In the genomic region with DNA sequence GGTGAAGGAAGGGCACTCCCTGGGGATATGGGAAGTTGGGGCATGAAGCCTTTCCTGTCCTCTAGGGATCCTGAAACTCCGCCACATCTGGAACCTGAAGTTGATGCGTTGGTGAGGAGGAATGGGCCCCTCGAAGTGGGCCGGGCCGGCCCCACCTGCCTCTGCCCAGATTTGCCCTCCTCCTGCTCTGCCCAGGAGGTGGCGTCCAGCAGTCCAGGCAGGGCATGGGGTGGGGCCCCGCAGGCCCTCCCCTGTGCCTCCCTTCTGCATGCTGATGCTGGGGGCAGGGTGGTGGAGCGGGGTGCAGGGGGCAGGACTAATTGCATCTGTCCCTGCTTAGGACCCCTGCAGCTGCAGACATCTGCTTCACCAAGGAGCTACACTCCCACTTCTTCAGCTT, we compare ENCODE assay signal across 12 cellular contexts. TPM values are rescaled to one million over a fixed set of nuclear protein-coding genes. Genes with fewer than 3 reads are reported as not detected.
DNase-seq lines count a peak whose midpoint lies in the region; ATAC-seq and TF ChIP-seq lines count a peak whose summit lies in the region.
"Had no signal": no experiment of that assay in that cellular context is flagged by ENCODE, and none has a peak within 500 bp of the region (broad histone marks: within the 10 kb centered on the region; RNA-seq: fewer than 3 reads in every experiment).

No MANE protein-coding gene starts in this region.

- H3K27me3 Mint-ChIP-seq in activated CD8-positive, alpha-beta memory T cell treated with anti-CD3 and anti-CD28 coated beads, Interleukin-2, amount 10 ng/mL, durations not matched to agents 7 days and 5 days: no peaks in the 10 kb centered on the region
- H3K27me3 Mint-ChIP-seq in activated naive CD8-positive, alpha-beta T cell treated with anti-CD3 and anti-CD28 coated beads for 36 hours: no peaks in the 10 kb centered on the region

- peaks cover 4% of the 10 kb centered on the region for H3K79me2 ChIP-seq in Karpas-422 (ENCODE audit: low read length)

- DNase-seq in activated CD8-positive, alpha-beta memory T cell treated with anti-CD3 and anti-CD28 coated beads, Interleukin-2, amount 10 ng/mL, durations not matched to agents 7 days and 5 days: no peak
- no peak for DNase-seq in activated CD8-positive, alpha-beta memory T cell treated with anti-CD3 and anti-CD28 coated beads for 24 hours
- no peak for DNase-seq in Karpas-422
- no peak for DNase-seq in activated naive CD8-positive, alpha-beta T cell treated with anti-CD3 and anti-CD28 coated beads for 36 hours
- no peak for DNase-seq in effector memory CD4-positive, alpha-beta T cell
- DNase-seq in UCSD-AML1 (lab: John Stamatoyannopoulos, UW; ENCODE audit: unreplicated experiment): no peak
- DNase-seq: DMS79, NCI-H2171 treated with DMSO at 0.1 percent for 48 hours, ovary had no signal

- peak overlapping the region; percentile 89; the same call in 1 of the 2 replicates for H3K9ac ChIP-seq in Karpas-422 (ENCODE audit: low read length)

- peaks cover 14% of the 10 kb centered on the region for H3K4me1 Mint-ChIP-seq in activated CD8-positive, alpha-beta memory T cell treated with anti-CD3 and anti-CD28 coated beads, Interleukin-2, amount 10 ng/mL, durations not matched to agents 7 days and 5 days
- H3K4me1 Mint-ChIP-seq in activated naive CD8-positive, alpha-beta T cell treated with anti-CD3 and anti-CD28 coated beads for 36 hours: peaks cover 6% of the 10 kb centered on the region

- peak overlapping the region; percentile 91 for H3K4me2 ChIP-seq in Karpas-422 (ENCODE audit: low read depth, low read length, poor library complexity, severe bottlenecking)

- H3K27ac Mint-ChIP-seq in activated CD8-positive, alpha-beta memory T cell treated with anti-CD3 and anti-CD28 coated beads, Interleukin-2, amount 10 ng/mL, durations not matched to agents 7 days and 5 days: peak overlapping the region; percentile 89
- peak overlapping the region; percentile 70 for H3K27ac Mint-ChIP-seq in activated naive CD8-positive, alpha-beta T cell treated with anti-CD3 and anti-CD28 coated beads for 36 hours

- H3K9me3 ChIP-seq in Karpas-422 (ENCODE audit: low read length) (no peaks in the 10 kb centered on the region), neutrophil (no peaks in the 10 kb centered on the region)
- no peaks in the 10 kb centered on the region for H3K9me3 ChIP-seq in effector memory CD4-positive, alpha-beta T cell (ENCODE audit: control insufficient read depth, low read length)
- H3K9me3 ChIP-seq: colonic mucosa, ovary had no signal

- peaks cover 11% of the 10 kb centered on the region for H3K4me1 ChIP-seq in Karpas-422 (ENCODE audit: low read length)
- H3K4me1 ChIP-seq in neutrophil (ENCODE audit: control insufficient read depth in 1 of 2, insufficient read depth in 1 of 2, low read depth in 1 of 2, low read length in 1 of 2): peaks cover 41 to 45% of the 10 kb centered on the region in 2 experiments
- peaks cover 9% of the 10 kb centered on the region for H3K4me1 ChIP-seq in effector memory CD4-positive, alpha-beta T cell (ENCODE audit: control insufficient read depth, insufficient read depth, low read length, poor library complexity, severe bottlenecking)
- H3K4me1 ChIP-seq: colonic mucosa had no signal

- H3K9me2 ChIP-seq in Karpas-422 (replicated peaks; ENCODE audit: insufficient read depth, low read length): no peaks in the 10 kb centered on the region

- H3K27ac ChIP-seq in Karpas-422 (ENCODE audit: low read length) (no peak overlapping the region), neutrophil (peak overlapping the region; percentile 93)
- no peak overlapping the region for H3K27ac ChIP-seq in effector memory CD4-positive, alpha-beta T cell (ENCODE audit: insufficient read depth, low read length, poor library complexity, severe bottlenecking)

- no peaks in the 10 kb centered on the region for H3K9me3 Mint-ChIP-seq in activated CD8-positive, alpha-beta memory T cell treated with anti-CD3 and anti-CD28 coated beads, Interleukin-2, amount 10 ng/mL, durations not matched to agents 7 days and 5 days (ENCODE audit: low read depth)
- H3K9me3 Mint-ChIP-seq in activated naive CD8-positive, alpha-beta T cell treated with anti-CD3 and anti-CD28 coated beads for 36 hours: no peaks in the 10 kb centered on the region

- no peak overlapping the region for H3K4me3 ChIP-seq in Karpas-422 (ENCODE audit: low read length)
- H3K4me3 ChIP-seq in neutrophil (ENCODE audit: low read depth in 1 of 2, low read length in 1 of 2): peak overlapping the region in 1 of 2 experiments; percentile 78
- no peak overlapping the region for H3K4me3 ChIP-seq in effector memory CD4-positive, alpha-beta T cell (ENCODE audit: insufficient read depth, low read depth, low read length, poor library complexity, severe bottlenecking)
- H3K4me3 ChIP-seq: colonic mucosa, ovary had no signal

- H3K27me3 ChIP-seq in Karpas-422 (ENCODE audit: low read length): no peaks in the 10 kb centered on the region
- no peaks in the 10 kb centered on the region for H3K27me3 ChIP-seq in neutrophil
- H3K27me3 ChIP-seq in effector memory CD4-positive, alpha-beta T cell (replicated peaks; ENCODE audit: control insufficient read depth, insufficient read depth, low read length, poor library complexity, severe bottlenecking): no peaks in the 10 kb centered on the region
- H3K27me3 ChIP-seq: colonic mucosa, ovary had no signal

- TF ChIP-seq CTCF in neutrophil (IDR thresholded peaks at IDR 0.05): no peak

- peak overlapping the region; percentile 88 for H3K4me3 Mint-ChIP-seq in activated CD8-positive, alpha-beta memory T cell treated with anti-CD3 and anti-CD28 coated beads, Interleukin-2, amount 10 ng/mL, durations not matched to agents 7 days and 5 days
- H3K4me3 Mint-ChIP-seq in activated naive CD8-positive, alpha-beta T cell treated with anti-CD3 and anti-CD28 coated beads for 36 hours: peak overlapping the region; percentile 80

- no peaks in the 10 kb centered on the region for H4K20me1 ChIP-seq in Karpas-422 (ENCODE audit: insufficient read depth, low read depth, low read length)

- peaks cover 7% of the 10 kb centered on the region for H3K36me3 Mint-ChIP-seq in activated CD8-positive, alpha-beta memory T cell treated with anti-CD3 and anti-CD28 coated beads, Interleukin-2, amount 10 ng/mL, durations not matched to agents 7 days and 5 days
- peaks cover 5% of the 10 kb centered on the region for H3K36me3 Mint-ChIP-seq in activated naive CD8-positive, alpha-beta T cell treated with anti-CD3 and anti-CD28 coated beads for 36 hours

- H2AFZ ChIP-seq in Karpas-422 (ENCODE audit: low read length): no peak overlapping the region

- no peak for ATAC-seq in activated CD8-positive, alpha-beta memory T cell treated with anti-CD3 and anti-CD28 coated beads, Interleukin-2, amount 10 ng/mL, durations not matched to agents 7 days and 5 days
- no peak for ATAC-seq in GM18873 (IDR thresholded peaks at IDR 0.05; ENCODE audit: low FRiP score, unreplicated experiment)

- H3K36me3 ChIP-seq in Karpas-422 (ENCODE audit: insufficient read depth, low read length) (no peaks in the 10 kb centered on the region), neutrophil (no peaks in the 10 kb centered on the region)
- no peaks in the 10 kb centered on the region for H3K36me3 ChIP-seq in effector memory CD4-positive, alpha-beta T cell (ENCODE audit: control insufficient read depth, insufficient read depth, low read length)
- H3K36me3 ChIP-seq: colonic mucosa, ovary had no signal

- CTCF ChIA-PET in activated CD8-positive, alpha-beta memory T cell treated with anti-CD3 and anti-CD28 coated beads, Interleukin-2, amount 10 ng/mL, durations not matched to agents 7 days and 5 days (lab: Charles Lee): interaction anchor here (1.2 kb wide), 1 partner anchor 40 kb away, joined by 3 read pairs; no protein-coding TSS in a partner anchor

RNA-seq across cellular contexts. Expression of a gene that starts 1.8 kb away (rescaled TPM):
- 10 to 100 TPM; 77.1 to 90.2 TPM for total RNA-seq in activated CD8-positive, alpha-beta memory T cell treated with anti-CD3 and anti-CD28 coated beads, Interleukin-2, amount 10 ng/mL, durations not matched to agents 7 days and 5 days
- 22.1 and 39.0 TPM in 2 replicates for total RNA-seq in Karpas-422 (2014; rRNA removed; shearing (Covaris generic); ENCODE audit: low replicate concordance)
- 10 to 100 TPM; 35.1 to 35.8 TPM for total RNA-seq in activated naive CD8-positive, alpha-beta T cell treated with anti-CD3 and anti-CD28 coated beads for 36 hours

RNA-seq across cellular contexts. Expression of a gene that starts 4.1 kb away (rescaled TPM):
- total RNA-seq in activated CD8-positive, alpha-beta memory T cell treated with anti-CD3 and anti-CD28 coated beads, Interleukin-2, amount 10 ng/mL, durations not matched to agents 7 days and 5 days: 10 to 100 TPM; 18.4 to 19.6 TPM
- total RNA-seq in Karpas-422 (2014; rRNA removed; shearing (Covaris generic); ENCODE audit: low replicate concordance): 17.6 and 30.8 TPM in 2 replicates
- total RNA-seq in activated naive CD8-positive, alpha-beta T cell treated with anti-CD3 and anti-CD28 coated beads for 36 hours: 10 to 100 TPM; 12.4 to 12.7 TPM

RNA-seq across cellular contexts. Expression of a gene that starts 15.0 kb away (rescaled TPM):
- total RNA-seq in activated CD8-positive, alpha-beta memory T cell treated with anti-CD3 and anti-CD28 coated beads, Interleukin-2, amount 10 ng/mL, durations not matched to agents 7 days and 5 days: 1,000 to 10,000 TPM; 2,013 to 2,356 TPM
- 4,110 and 4,432 TPM in 2 replicates for total RNA-seq in Karpas-422 (2014; rRNA removed; shearing (Covaris generic); ENCODE audit: low replicate concordance)
- total RNA-seq in activated naive CD8-positive, alpha-beta T cell treated with anti-CD3 and anti-CD28 coated beads for 36 hours: 1,000 to 10,000 TPM; 2,967 to 3,168 TPM

RNA-seq across cellular contexts. Expression of a gene that starts 15.3 kb away (rescaled TPM):
- 10 to 100 TPM; 42.0 to 48.4 TPM for total RNA-seq in activated CD8-positive, alpha-beta memory T cell treated with anti-CD3 and anti-CD28 coated beads, Interleukin-2, amount 10 ng/mL, durations not matched to agents 7 days and 5 days
- total RNA-seq in Karpas-422 (2014; rRNA removed; shearing (Covaris generic); ENCODE audit: low replicate concordance): 40.0 and 46.6 TPM in 2 replicates
- 10 to 100 TPM; 25.1 to 25.3 TPM for total RNA-seq in activated naive CD8-positive, alpha-beta T cell treated with anti-CD3 and anti-CD28 coated beads for 36 hours

RNA-seq across cellular contexts. Expression of a gene that starts 23.8 kb away (rescaled TPM):
- 100 to 1,000 TPM in 1 of 2 experiments, 10 to 100 TPM in 1; 99.0 to 117 TPM for total RNA-seq in activated CD8-positive, alpha-beta memory T cell treated with anti-CD3 and anti-CD28 coated beads, Interleukin-2, amount 10 ng/mL, durations not matched to agents 7 days and 5 days
- 52.7 and 88.3 TPM in 2 replicates for total RNA-seq in Karpas-422 (2014; rRNA removed; shearing (Covaris generic); ENCODE audit: low replicate concordance)
- total RNA-seq in activated naive CD8-positive, alpha-beta T cell treated with anti-CD3 and anti-CD28 coated beads for 36 hours: 10 to 100 TPM; 66.3 to 68.4 TPM
